In the genomic region with DNA sequence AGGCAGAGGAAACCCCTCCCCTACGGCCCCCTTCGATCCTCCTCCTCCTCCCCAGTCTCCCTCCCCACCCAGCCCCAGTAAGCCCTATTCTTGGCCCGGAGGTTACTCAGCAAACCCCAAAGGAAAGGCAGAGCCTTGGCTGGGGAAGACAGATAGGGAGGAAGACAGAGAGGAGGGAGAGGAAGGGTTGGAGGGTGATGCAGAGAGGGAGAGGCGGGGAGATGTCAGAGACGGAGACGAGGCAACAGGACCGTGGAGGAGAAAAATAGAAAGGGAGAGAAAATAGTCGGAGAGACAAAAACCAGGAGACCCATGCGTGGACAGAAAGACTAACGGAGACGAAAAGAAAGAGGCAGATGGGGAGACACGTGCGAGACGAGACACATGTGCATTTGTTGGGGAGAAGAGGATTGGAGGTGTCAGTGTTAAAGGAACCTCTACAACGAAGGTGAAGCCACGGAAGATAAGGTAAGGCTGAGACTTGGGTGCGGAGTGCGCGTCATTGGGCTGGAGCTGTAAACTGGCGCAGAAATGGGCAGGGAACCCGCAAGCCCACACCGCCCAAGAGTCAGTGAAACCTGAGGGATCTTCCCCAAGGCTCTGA, we compare ENCODE assay signal across 8 cellular contexts. TPM values are rescaled to one million over a fixed set of nuclear protein-coding genes. Genes with fewer than 3 reads are reported as not detected.
DNase-seq lines count a peak whose midpoint lies in the region; ATAC-seq and TF ChIP-seq lines count a peak whose summit lies in the region.

No MANE protein-coding gene starts in this region.

- H3K4me3 ChIP-seq in CD8-positive, alpha-beta T cell (ENCODE audit: low read depth, low read length) = peak overlapping the region; percentile 74
- H3K4me3 ChIP-seq in tibial artery = peak overlapping the region; percentile 83 to 96

- H3K9me3 Mint-ChIP-seq in CD8-positive, alpha-beta T cell = no peaks in the 10 kb centered on the region
- H3K9me3 Mint-ChIP-seq in activated naive CD8-positive, alpha-beta T cell treated with anti-CD3 and anti-CD28 coated beads, Interleukin-2, amount 10 ng/mL, durations not matched to agents 7 days and 5 days = peaks cover 4% of the 10 kb centered on the region

- no peaks in the 10 kb centered on the region for H3K27me3 ChIP-seq in CD8-positive, alpha-beta T cell (ENCODE audit: insufficient read depth, low read length)
- no peaks in the 10 kb centered on the region for H3K27me3 ChIP-seq in tibial artery

- intact Hi-C loops in CD8-positive, alpha-beta T cell (cut with DNase I, micrococcal nuclease) = loop anchor here (1.0 to 10.0 kb wide), 10 partner anchors 10 to 909 kb away; a partner anchor contains a TSS
- intact Hi-C loops in tibial artery (cut with DNase I; ENCODE audit: low total_unique reads) = loop anchor here (5.0 kb wide), 1 partner anchor 39 kb away; a partner anchor contains a TSS

- H3K27me3 Mint-ChIP-seq in CD8-positive, alpha-beta T cell (ENCODE audit: low read depth) = no peaks in the 10 kb centered on the region
- H3K27me3 Mint-ChIP-seq in activated naive CD8-positive, alpha-beta T cell treated with anti-CD3 and anti-CD28 coated beads, Interleukin-2, amount 10 ng/mL, durations not matched to agents 7 days and 5 days = no peaks in the 10 kb centered on the region

- no peak for TF ChIP-seq CTCF in CD8-positive, alpha-beta T cell (IDR thresholded peaks at IDR 0.05)
- TF ChIP-seq CTCF in tibial artery (IDR thresholded peaks at IDR 0.05) = no peak

- ATAC-seq in CD8-positive, alpha-beta T cell = no peak
- ATAC-seq in HG03139 (IDR thresholded peaks at IDR 0.05; ENCODE audit: unreplicated experiment) = peak; percentile 3
- ATAC-seq in activated naive CD8-positive, alpha-beta T cell treated with anti-CD3 and anti-CD28 coated beads, Interleukin-2, amount 10 ng/mL, durations not matched to agents 7 days and 5 days (ENCODE audit: low read depth) = peak; percentile 8

- CTCF ChIA-PET in CD8-positive, alpha-beta T cell (lab: Charles Lee) = interaction anchor here (1.0 to 6.2 kb wide), 9 partner anchors 9 to 88 kb away, joined by 3 to 48 read pairs (median 11); a partner anchor contains a TSS

- POLR2A ChIA-PET in CD8-positive, alpha-beta T cell (lab: Charles Lee) = interaction anchor here (0.6 to 6.1 kb wide), 12 partner anchors 14 to 919 kb away, joined by 3 to 57 read pairs (median 7); a partner anchor contains a TSS
- POLR2A ChIA-PET in activated naive CD8-positive, alpha-beta T cell treated with anti-CD3 and anti-CD28 coated beads, Interleukin-2, amount 10 ng/mL, durations not matched to agents 7 days and 5 days (lab: Charles Lee) = interaction anchor here (0.6 to 6.9 kb wide), 17 partner anchors 9 to 573 kb away, joined by 3 to 64 read pairs (median 6); a partner anchor contains a TSS

- peak in 1 of 7 experiments; percentile 16 for DNase-seq in CD8-positive, alpha-beta T cell
- no peak for DNase-seq in activated naive CD8-positive, alpha-beta T cell treated with anti-CD3 and anti-CD28 coated beads, Interleukin-2, amount 10 ng/mL, durations not matched to agents 7 days and 5 days
- DNase-seq in iris pigment epithelial cell (ENCODE audit: low read depth) (peak; percentile 32), tibial artery (no peak), NCI-H774 (lab: John Stamatoyannopoulos, UW) (no peak), NAMALWA (ENCODE audit: low spot score) (no peak), mesenteric fat pad (ENCODE audit: low spot score) (no peak)

- H3K27ac ChIP-seq in CD8-positive, alpha-beta T cell (ENCODE audit: low read depth, low read length) = peak overlapping the region; percentile 76
- H3K27ac ChIP-seq in tibial artery = peak overlapping the region; percentile 89

- peaks cover 50% of the 10 kb centered on the region for H3K4me1 Mint-ChIP-seq in CD8-positive, alpha-beta T cell (ENCODE audit: low read depth)
- H3K4me1 Mint-ChIP-seq in activated naive CD8-positive, alpha-beta T cell treated with anti-CD3 and anti-CD28 coated beads, Interleukin-2, amount 10 ng/mL, durations not matched to agents 7 days and 5 days = peaks cover 40% of the 10 kb centered on the region

- peak overlapping the region; percentile 95 for H3K4me3 Mint-ChIP-seq in CD8-positive, alpha-beta T cell
- H3K4me3 Mint-ChIP-seq in activated naive CD8-positive, alpha-beta T cell treated with anti-CD3 and anti-CD28 coated beads, Interleukin-2, amount 10 ng/mL, durations not matched to agents 7 days and 5 days = peak overlapping the region; percentile 97

- peak overlapping the region; percentile 95 for H3K27ac Mint-ChIP-seq in CD8-positive, alpha-beta T cell
- peak overlapping the region; percentile 90 for H3K27ac Mint-ChIP-seq in activated naive CD8-positive, alpha-beta T cell treated with anti-CD3 and anti-CD28 coated beads, Interleukin-2, amount 10 ng/mL, durations not matched to agents 7 days and 5 days

- H3K4me1 ChIP-seq in CD8-positive, alpha-beta T cell (ENCODE audit: insufficient read depth, low read length) = peaks cover 47% of the 10 kb centered on the region
- peaks cover 0 to 35% (median 16%) of the 10 kb centered on the region in 4 donors for H3K4me1 ChIP-seq in tibial artery

- H3K36me3 Mint-ChIP-seq in CD8-positive, alpha-beta T cell = peaks cover 50% of the 10 kb centered on the region
- H3K36me3 Mint-ChIP-seq in activated naive CD8-positive, alpha-beta T cell treated with anti-CD3 and anti-CD28 coated beads, Interleukin-2, amount 10 ng/mL, durations not matched to agents 7 days and 5 days = peaks cover 39% of the 10 kb centered on the region

- no peaks in the 10 kb centered on the region for H3K9me3 ChIP-seq in CD8-positive, alpha-beta T cell (ENCODE audit: low read length)
- H3K9me3 ChIP-seq in tibial artery = no peaks in the 10 kb centered on the region

- peaks cover 11% of the 10 kb centered on the region for H3K36me3 ChIP-seq in CD8-positive, alpha-beta T cell (ENCODE audit: insufficient read depth, low read length)
- peaks cover 0 to 23% (median 23%) of the 10 kb centered on the region in 3 donors for H3K36me3 ChIP-seq in tibial artery

RNA-seq across cellular contexts. Expression of a gene that starts 2.9 kb away (rescaled TPM):
- total RNA-seq in CD8-positive, alpha-beta T cell = 100 to 1,000 TPM; 652 to 710 TPM
- 100 to 1,000 TPM; 172 to 179 TPM for total RNA-seq in activated naive CD8-positive, alpha-beta T cell treated with anti-CD3 and anti-CD28 coated beads, Interleukin-2, amount 10 ng/mL, durations not matched to agents 7 days and 5 days
- total RNA-seq in mesenteric fat pad = 54.3 TPM

RNA-seq across cellular contexts. Expression of a gene that starts 13.1 kb away (rescaled TPM):
- 10 to 100 TPM; 19.6 to 25.9 TPM for total RNA-seq in CD8-positive, alpha-beta T cell
- 10 to 100 TPM; 11.5 to 13.0 TPM for total RNA-seq in activated naive CD8-positive, alpha-beta T cell treated with anti-CD3 and anti-CD28 coated beads, Interleukin-2, amount 10 ng/mL, durations not matched to agents 7 days and 5 days
- total RNA-seq in mesenteric fat pad = 3.5 TPM

RNA-seq across cellular contexts. Expression of a gene that starts 25.5 kb away (rescaled TPM):
- 1 to 10 TPM; 7.8 to 9.7 TPM for total RNA-seq in CD8-positive, alpha-beta T cell
- 10 to 100 TPM; 11.4 to 13.0 TPM for total RNA-seq in activated naive CD8-positive, alpha-beta T cell treated with anti-CD3 and anti-CD28 coated beads, Interleukin-2, amount 10 ng/mL, durations not matched to agents 7 days and 5 days
- total RNA-seq in mesenteric fat pad = 10.0 TPM

RNA-seq across cellular contexts. Expression of a gene that starts 40.9 kb away (rescaled TPM):
- total RNA-seq in CD8-positive, alpha-beta T cell = 10 to 100 TPM; 32.0 to 33.5 TPM
- 10 to 100 TPM; 37.8 to 40.8 TPM for total RNA-seq in activated naive CD8-positive, alpha-beta T cell treated with anti-CD3 and anti-CD28 coated beads, Interleukin-2, amount 10 ng/mL, durations not matched to agents 7 days and 5 days
- 20.5 TPM for total RNA-seq in mesenteric fat pad

RNA-seq across cellular contexts. Expression of a gene that starts 46.3 kb away (rescaled TPM):
- total RNA-seq in CD8-positive, alpha-beta T cell = 1 to 10 TPM; 4.1 to 5.5 TPM
- total RNA-seq in activated naive CD8-positive, alpha-beta T cell treated with anti-CD3 and anti-CD28 coated beads, Interleukin-2, amount 10 ng/mL, durations not matched to agents 7 days and 5 days = 10 to 100 TPM; 20.9 to 25.9 TPM
- total RNA-seq in mesenteric fat pad = 9.6 TPM
